9 cellular contexts compared by ENCODE assay signal in genomic region chr11:35303596-35304392, GRCh38.
DNase-seq lines count a peak whose midpoint lies in the region; ATAC-seq, FAIRE-seq and TF ChIP-seq lines count a peak whose summit lies in the region.
"Had no signal": no experiment of that assay in that cellular context is flagged by ENCODE, and none has a peak within 500 bp of the region (broad histone marks: within the 10 kb centered on the region; RNA-seq: fewer than 3 reads in every experiment).

No MANE protein-coding gene starts in this region.

- ATAC-seq in pancreas: peak; percentile 69 to 84 (median 76)
- no peak for ATAC-seq in HG03457 (IDR thresholded peaks at IDR 0.05; ENCODE audit: unreplicated experiment)
- no peak for ATAC-seq in activated T-cell treated with anti-CD3 and anti-CD28 coated beads, Interleukin-2, amount 50 U/mL, for 72 hours (replicated peaks in 1 of 2)

- H3K27me3 ChIP-seq in Peyer's patch (no peaks in the 10 kb centered on the region), fibroblast of lung (ENCODE audit: control insufficient read depth, insufficient read depth, low read length) (no peaks in the 10 kb centered on the region), pancreas (no peaks in the 10 kb centered on the region)

- no peak overlapping the region for H3K4me2 ChIP-seq in fibroblast of lung (ENCODE audit: extremely low read depth, insufficient read depth, low read length)

- H3K4me1 ChIP-seq in Peyer's patch (peaks cover 0 to 7% (median 0%) of the 10 kb centered on the region in 4 donors), fibroblast of lung (ENCODE audit: control insufficient read depth, extremely low read depth, insufficient read depth, low read length) (peaks cover 17% of the 10 kb centered on the region), pancreas (peaks cover 11 to 31% (median 28%) of the 10 kb centered on the region in 3 donors)

- H3K36me3 ChIP-seq in Peyer's patch (no peaks in the 10 kb centered on the region), fibroblast of lung (ENCODE audit: control insufficient read depth, insufficient read depth, low read length) (no peaks in the 10 kb centered on the region), pancreas (peaks cover 0 to 4% (median 0%) of the 10 kb centered on the region in 3 donors)

- no peaks in the 10 kb centered on the region for H4K20me1 ChIP-seq in fibroblast of lung (ENCODE audit: control insufficient read depth, extremely low read depth, insufficient read depth, low read length)

- H3K4me3 ChIP-seq in Peyer's patch: no peak overlapping the region
- H3K4me3 ChIP-seq in fibroblast of lung (replicated peaks in 1 of 4; ENCODE audit: control extremely low read depth in 1 of 4, insufficient read depth in 1 of 4, low read depth in 3 of 4, low read length in 4 of 4): no peak overlapping the region
- no peak overlapping the region for H3K4me3 ChIP-seq in pancreas

- POLR2A ChIA-PET in activated CD4-positive, alpha-beta T cell treated with anti-CD3 and anti-CD28 coated beads, Interleukin-2, amount 10 ng/mL, durations not matched to agents 7 days and 5 days (lab: Charles Lee): no interaction called here

- H3K4me3 Mint-ChIP-seq in activated CD4-positive, alpha-beta T cell treated with anti-CD3 and anti-CD28 coated beads, Interleukin-2, amount 10 ng/mL, durations not matched to agents 7 days and 5 days: no peak overlapping the region
- H3K4me3 Mint-ChIP-seq in activated T-cell treated with anti-CD3 and anti-CD28 coated beads, Interleukin-2, amount 50 U/mL, for 72 hours: no peak overlapping the region
- H3K4me3 Mint-ChIP-seq: naive B cell had no signal

- H3K9me3 Mint-ChIP-seq in activated CD4-positive, alpha-beta T cell treated with anti-CD3 and anti-CD28 coated beads, Interleukin-2, amount 10 ng/mL, durations not matched to agents 7 days and 5 days: peaks cover 9% of the 10 kb centered on the region
- peaks cover 0 to 2% of the 10 kb centered on the region in 2 donors for H3K9me3 Mint-ChIP-seq in activated T-cell treated with anti-CD3 and anti-CD28 coated beads, Interleukin-2, amount 50 U/mL, for 72 hours
- H3K9me3 Mint-ChIP-seq: naive B cell had no signal

- FAIRE-seq in pancreas (lab: Jason Lieb, UNC): no peak

- peak; percentile 58 for DNase-seq in Ammon's horn (ENCODE audit: low spot score)
- DNase-seq in Peyer's patch: peak in 2 of 3 donors; percentile 31 to 69
- DNase-seq in fibroblast of lung (ENCODE audit: low read depth in 2 of 2): peak; percentile 59 to 98
- DNase-seq in pancreas: peak in 3 of 6 donors; percentile 47 to 74 (median 62)
- DNase-seq in stimulated activated CD4-positive, alpha-beta T cell treated with anti-CD3 and anti-CD28 coated beads, Interleukin-4, amount 100 ng/mL, for 24 hours: no peak
- DNase-seq in activated CD4-positive, alpha-beta T cell treated with anti-CD3 and anti-CD28 coated beads, Interleukin-2, amount 10 ng/mL, durations not matched to agents 7 days and 5 days: no peak
- no peak for DNase-seq in activated T-cell treated with anti-CD3 and anti-CD28 coated beads, Interleukin-2, amount 50 U/mL, for 72 hours
- DNase-seq: naive B cell had no signal

- H3K27ac Mint-ChIP-seq in activated CD4-positive, alpha-beta T cell treated with anti-CD3 and anti-CD28 coated beads, Interleukin-2, amount 10 ng/mL, durations not matched to agents 7 days and 5 days: no peak overlapping the region
- H3K27ac Mint-ChIP-seq in activated T-cell treated with anti-CD3 and anti-CD28 coated beads, Interleukin-2, amount 50 U/mL, for 72 hours: no peak overlapping the region
- H3K27ac Mint-ChIP-seq: naive B cell had no signal

- TF ChIP-seq CTCF in Peyer's patch (IDR thresholded peaks at IDR 0.05) (no peak), fibroblast of lung (conservative IDR thresholded peaks at IDR 0.05 in 1 of 2, IDR thresholded peaks at IDR 0.05 in 1 of 2; ENCODE audit: low read depth in 1 of 2, low read length in 2 of 2) (no peak), pancreas (IDR thresholded peaks at IDR 0.05) (no peak)

- H3K9me3 ChIP-seq in Peyer's patch (no peaks in the 10 kb centered on the region), fibroblast of lung (ENCODE audit: control insufficient read depth, insufficient read depth, low read depth, low read length) (no peaks in the 10 kb centered on the region), pancreas (no peaks in the 10 kb centered on the region)

- WGBS in pancreas, 2 donors: 29 to 30% methylated on average over 6 of the region's 6 CpGs

- no peak overlapping the region for H2AFZ ChIP-seq in fibroblast of lung (ENCODE audit: low read length)

- peaks cover 3% of the 10 kb centered on the region for H3K27me3 Mint-ChIP-seq in activated CD4-positive, alpha-beta T cell treated with anti-CD3 and anti-CD28 coated beads, Interleukin-2, amount 10 ng/mL, durations not matched to agents 7 days and 5 days
- peaks cover 6% of the 10 kb centered on the region for H3K27me3 Mint-ChIP-seq in activated T-cell treated with anti-CD3 and anti-CD28 coated beads, Interleukin-2, amount 50 U/mL, for 72 hours (ENCODE audit: low read depth)
- H3K27me3 Mint-ChIP-seq: naive B cell had no signal

- no peak overlapping the region for H3K9ac ChIP-seq in fibroblast of lung (ENCODE audit: insufficient read depth, low read length)

- peaks cover 14% of the 10 kb centered on the region for H3K4me1 Mint-ChIP-seq in activated CD4-positive, alpha-beta T cell treated with anti-CD3 and anti-CD28 coated beads, Interleukin-2, amount 10 ng/mL, durations not matched to agents 7 days and 5 days
- H3K4me1 Mint-ChIP-seq in activated T-cell treated with anti-CD3 and anti-CD28 coated beads, Interleukin-2, amount 50 U/mL, for 72 hours (ENCODE audit: low read depth): peaks cover 25% of the 10 kb centered on the region

- H3K79me2 ChIP-seq in fibroblast of lung (ENCODE audit: control insufficient read depth, insufficient read depth, low read length): no peaks in the 10 kb centered on the region

- no peaks in the 10 kb centered on the region for H3K36me3 Mint-ChIP-seq in activated CD4-positive, alpha-beta T cell treated with anti-CD3 and anti-CD28 coated beads, Interleukin-2, amount 10 ng/mL, durations not matched to agents 7 days and 5 days (ENCODE audit: low read depth)
- no peaks in the 10 kb centered on the region for H3K36me3 Mint-ChIP-seq in activated T-cell treated with anti-CD3 and anti-CD28 coated beads, Interleukin-2, amount 50 U/mL, for 72 hours (ENCODE audit: insufficient read depth in 2 of 2)
- H3K36me3 Mint-ChIP-seq: naive B cell had no signal

- peak overlapping the region in 3 of 4 donors; percentile 37 to 75 (median 54) for H3K27ac ChIP-seq in Peyer's patch
- peak overlapping the region; percentile 93 for H3K27ac ChIP-seq in fibroblast of lung (ENCODE audit: insufficient read depth, low read length)
- peak overlapping the region in 3 of 4 donors; percentile 39 to 56 (median 51) for H3K27ac ChIP-seq in pancreas

- TF ChIP-seq POLR2A in Peyer's patch (IDR thresholded peaks at IDR 0.05): no peak

- intact Hi-C loops in pancreas (cut with DNase I): no loop called here

- CTCF ChIA-PET in activated CD4-positive, alpha-beta T cell treated with anti-CD3 and anti-CD28 coated beads, Interleukin-2, amount 10 ng/mL, durations not matched to agents 7 days and 5 days (lab: Charles Lee): interaction anchor here (0.9 to 4.4 kb wide), 2 partner anchors 12 to 16 kb away, joined by 4 to 26 read pairs; no protein-coding TSS in a partner anchor

Comparison
In these comparisons a context has a peak if more than half of its experiments do, and no peak if none do; other contexts are left out.
1. DNase-seq: peak in Ammon's horn (single experiment), Peyer's patch (2 of 3) and fibroblast of lung (2 of 2); none in stimulated activated CD4-positive, alpha-beta T cell treated with anti-CD3 and anti-CD28 coated beads, Interleukin-4, amount 100 ng/mL, for 24 hours (single experiment), activated CD4-positive, alpha-beta T cell treated with anti-CD3 and anti-CD28 coated beads, Interleukin-2, amount 10 ng/mL, durations not matched to agents 7 days and 5 days (single experiment) and activated T-cell treated with anti-CD3 and anti-CD28 coated beads, Interleukin-2, amount 50 U/mL, for 72 hours (0 of 2).
2. ATAC-seq: peak in pancreas (4 of 4); none in HG03457 (single experiment) and activated T-cell treated with anti-CD3 and anti-CD28 coated beads, Interleukin-2, amount 50 U/mL, for 72 hours (0 of 2).
3. Peak in every context shown above with its lines, with median percentiles within 50 percentile points of each other: H3K27ac ChIP-seq.